9 cellular contexts compared by ENCODE assay signal in genomic region chr9:36276840-36277239, GRCh38. TPM values are rescaled to one million over a fixed set of nuclear protein-coding genes. Genes with fewer than 3 reads are reported as not detected.
DNase-seq lines count a peak whose midpoint lies in the region; ATAC-seq, FAIRE-seq and TF ChIP-seq lines count a peak whose summit lies in the region.
"Had no signal": no experiment of that assay in that cellular context is flagged by ENCODE, and none has a peak within 500 bp of the region (broad histone marks: within the 10 kb centered on the region; RNA-seq: fewer than 3 reads in every experiment).

No MANE protein-coding gene starts in this region.

- no peaks in the 10 kb centered on the region for H3K9me3 ChIP-seq in HUES6 (ENCODE audit: control insufficient read depth, insufficient read depth, low read depth, low read length)
- H3K9me3 ChIP-seq in HepG2 (ENCODE audit: low read length): no peaks in the 10 kb centered on the region
- no peaks in the 10 kb centered on the region for H3K9me3 ChIP-seq in CD8-positive, alpha-beta memory T cell (ENCODE audit: low read length)

- H3K4me3 ChIP-seq in HUES6 (ENCODE audit: low read depth, low read length) (no peak overlapping the region), HepG2 (replicated peaks in 1 of 3; ENCODE audit: insufficient read depth in 1 of 3, low read depth in 2 of 3, low read length in 3 of 3) (no peak overlapping the region)
- H3K4me3 ChIP-seq in CD8-positive, alpha-beta memory T cell (ENCODE audit: low read length): no peak overlapping the region

- intact Hi-C loops in HepG2 (cut with micrococcal nuclease; ENCODE audit: unreplicated experiment): no loop called here

- TF ChIP-seq RAD21 in HepG2 (CRISPR knock-in tag; IDR thresholded peaks at IDR 0.05): no peak

- H3K36me3 ChIP-seq in HUES6 (ENCODE audit: control insufficient read depth, insufficient read depth, low read length) (no peaks in the 10 kb centered on the region), HepG2 (replicated peaks in 1 of 2; ENCODE audit: control insufficient read depth in 1 of 2, insufficient read depth in 2 of 2, low read length in 2 of 2) (no peaks in the 10 kb centered on the region)
- H3K36me3 ChIP-seq in CD8-positive, alpha-beta memory T cell (ENCODE audit: insufficient read depth, low read length): no peaks in the 10 kb centered on the region

- H3K27ac ChIP-seq in HUES6 (ENCODE audit: low read depth, low read length): 0 out of 2 replicates have a peak overlapping the region, but pooled peaks have one; percentile 63
- H3K27ac ChIP-seq in HepG2 (ENCODE audit: extremely low read length, insufficient read depth, low read length): no peak overlapping the region
- no peak overlapping the region for H3K27ac ChIP-seq in CD8-positive, alpha-beta memory T cell (ENCODE audit: low read depth, low read length)

- H3K27me3 ChIP-seq in HUES6 (ENCODE audit: control insufficient read depth, insufficient read depth, low read length): no peaks in the 10 kb centered on the region
- H3K27me3 ChIP-seq in HepG2 (ENCODE audit: control insufficient read depth in 1 of 2, insufficient read depth in 2 of 2, low read length in 2 of 2): no peaks in the 10 kb centered on the region
- H3K27me3 ChIP-seq in CD8-positive, alpha-beta memory T cell (ENCODE audit: insufficient read depth, low read length, poor library complexity, severe bottlenecking): no peaks in the 10 kb centered on the region

- no peaks in the 10 kb centered on the region for H3K79me2 ChIP-seq in HepG2 (ENCODE audit: insufficient read depth, low read length)

- H3K36me3 Mint-ChIP-seq in chondrocyte (ENCODE audit: low read depth): no peaks in the 10 kb centered on the region
- H3K36me3 Mint-ChIP-seq in CD8-positive, alpha-beta memory T cell: peaks cover 0 to 5% (median 0%) of the 10 kb centered on the region in 3 donors

- H3K4me2 ChIP-seq in HepG2 (ENCODE audit: low read depth, low read length): no peak overlapping the region

- WGBS in HepG2 (ENCODE audit: low lambda C conversion rate): 61% methylated on average over 7 of the region's 7 CpGs

- H3K9ac ChIP-seq in HUES6 (ENCODE audit: low read length): no peak overlapping the region
- H3K9ac ChIP-seq in HepG2 (ENCODE audit: insufficient read depth, low read depth, low read length): no peak overlapping the region

- H3K4me1 ChIP-seq in HUES6 (ENCODE audit: control insufficient read depth, insufficient read depth, low read length) (no peaks in the 10 kb centered on the region), HepG2 (ENCODE audit: insufficient read depth, low read length) (0 out of 2 replicates have a peak, but pooled peaks cover 1% of the 10 kb centered on the region)
- no peaks in the 10 kb centered on the region for H3K4me1 ChIP-seq in CD8-positive, alpha-beta memory T cell (ENCODE audit: insufficient read depth, low read length)

- H3K9me3 Mint-ChIP-seq in chondrocyte (ENCODE audit: low read depth): no peaks in the 10 kb centered on the region
- H3K9me3 Mint-ChIP-seq in CD8-positive, alpha-beta memory T cell: no peaks in the 10 kb centered on the region

- in situ Hi-C loops in ACHN (cut with HindIII; ENCODE audit: low pct_ligation_motif_present, low pct_unique_long_range_greater_than_20kb, low sequenced_read_pairs): no loop called here
- in situ Hi-C loops in HepG2 (cut with HindIII; ENCODE audit: extremely low pct_ligation_motif_present, low pct_unique_long_range_greater_than_20kb): no loop called here

- TF ChIP-seq CTCF in chondrocyte (IDR thresholded peaks at IDR 0.05) (no peak), HepG2 (CRISPR knock-in tag; IDR thresholded peaks at IDR 0.05) (no peak)

- H3K27ac Mint-ChIP-seq in chondrocyte (ENCODE audit: unreplicated experiment): peak overlapping the region; percentile 94
- H3K27ac Mint-ChIP-seq in CD8-positive, alpha-beta memory T cell: no peak overlapping the region

- no peak for FAIRE-seq in HepG2 (lab: Jason Lieb, UNC)

- no peaks in the 10 kb centered on the region for H4K20me1 ChIP-seq in HepG2 (ENCODE audit: insufficient read depth, low read length)

- POLR2A ChIA-PET in HepG2 (lab: Yijun Ruan, JAX): no interaction called here
- POLR2A ChIA-PET in CD8-positive, alpha-beta memory T cell (lab: Charles Lee): no interaction called here

- no peaks in the 10 kb centered on the region for H3K27me3 Mint-ChIP-seq in chondrocyte (ENCODE audit: low read depth)
- no peaks in the 10 kb centered on the region for H3K27me3 Mint-ChIP-seq in CD8-positive, alpha-beta memory T cell

- no peak for TF ChIP-seq EP300 in HepG2 (IDR thresholded peaks at IDR 0.05; ENCODE audit: low read depth in 2 of 2, low read length in 2 of 2)
- TF ChIP-seq EP300 in HepG2 (CRISPR knock-in tag; IDR thresholded peaks at IDR 0.05; ENCODE audit: borderline replicate concordance): no peak

- no peak overlapping the region for H2AFZ ChIP-seq in HepG2 (ENCODE audit: low read length)

- H3K4me3 Mint-ChIP-seq in chondrocyte (ENCODE audit: unreplicated experiment): peak overlapping the region; percentile 73
- no peak overlapping the region for H3K4me3 Mint-ChIP-seq in CD8-positive, alpha-beta memory T cell

- H3K4me1 Mint-ChIP-seq in chondrocyte (ENCODE audit: low read depth): peaks cover 13% of the 10 kb centered on the region
- no peaks in the 10 kb centered on the region for H3K4me1 Mint-ChIP-seq in CD8-positive, alpha-beta memory T cell

- no TSS peak for BruUV-seq in HepG2 (replicated peaks; lab: Mats Ljungman, UMichigan)

- TF ChIP-seq POLR2A in HepG2 (IDR thresholded peaks at IDR 0.05; ENCODE audit: insufficient read depth in 1 of 2, low read depth in 2 of 2, low read length in 2 of 2): no peak

- CTCF ChIA-PET in HepG2 (lab: Yijun Ruan, JAX; ENCODE audit: low intra/inter-chr PET ratio, low total read pairs): no interaction called here
- CTCF ChIA-PET in CD8-positive, alpha-beta memory T cell (lab: Charles Lee): interaction anchor here (1.5 kb wide), 1 partner anchor 28 kb away, joined by 4 read pairs; no protein-coding TSS in a partner anchor

- peak; percentile 82 for DNase-seq in ACHN
- no peak for DNase-seq in chondrocyte (ENCODE audit: low spot score)
- peak; percentile 6 for DNase-seq in HepG2 (ENCODE audit: low spot score)
- no peak for DNase-seq in AML-193 (lab: John Stamatoyannopoulos, UW)
- no peak for DNase-seq in NCI-H510A treated with DMSO at 0.1 percent for 48 hours (lab: John Stamatoyannopoulos, UW)
- DNase-seq in CD8-positive, alpha-beta memory T cell: no peak
- no peak for DNase-seq in germinal center (ENCODE audit: low spot score)
- DNase-seq: central memory CD4-positive, alpha-beta T cell had no signal

- no peak for ATAC-seq in HepG2

RNA-seq across cellular contexts. Expression of gene GNE, which starts 18.6 kb away (rescaled TPM):
- total RNA-seq in chondrocyte (16.2 to 17.8 TPM (median 16.9 TPM) in 3 replicates), HepG2 (2016; rRNA removed; fragmentation: Illumina TruSeq; extraction: Trizol) (24.1 and 38.8 TPM in 2 replicates)
- 4.5 and 5.6 TPM in 2 replicates for total RNA-seq in HepG2 (2016; cell fraction: cytosol; rRNA removed; fragmentation: Illumina TruSeq; extraction: Trizol; ENCODE audit: low read depth)
- total RNA-seq in HepG2 (2016; cell fraction: insoluble cytoplasmic fraction; rRNA removed; fragmentation: Illumina TruSeq; extraction: Trizol): 25.0 and 37.4 TPM in 2 replicates
- total RNA-seq in HepG2 (2016; cell fraction: membrane; rRNA removed; fragmentation: Illumina TruSeq; extraction: Trizol): 7.5 and 7.7 TPM in 2 replicates
- total RNA-seq in HepG2 (2016; cell fraction: nucleus; rRNA removed; fragmentation: Illumina TruSeq; extraction: Trizol): 13.4 and 14.4 TPM in 2 replicates
- polyA plus RNA-seq in HepG2 (2011; rRNA removed): 15.9 and 16.1 TPM in 2 replicates
- polyA plus RNA-seq in HepG2 (2011; cell fraction: cytosol; rRNA removed): 15.4 and 20.4 TPM in 2 replicates
- 7.7 and 9.8 TPM in 2 replicates for polyA plus RNA-seq in HepG2 (2011; cell fraction: nucleus; rRNA removed)
- 13.6 and 14.9 TPM in 2 replicates for polyA plus RNA-seq in HepG2 (2012)
- polyA plus RNA-seq in HepG2 (2016; cell fraction: cytosol; fragmentation: Illumina TruSeq; extraction: Trizol; ENCODE audit: low read depth): 0.58 and 0.62 TPM in 2 replicates
- polyA plus RNA-seq in HepG2 (2016; cell fraction: insoluble cytoplasmic fraction; fragmentation: Illumina TruSeq; extraction: Trizol; ENCODE audit: low read depth): 27.2 and 28.0 TPM in 2 replicates
- polyA plus RNA-seq in HepG2 (2016; cell fraction: membrane; fragmentation: Illumina TruSeq; extraction: Trizol; ENCODE audit: low read depth): 2.4 and 2.7 TPM in 2 replicates
- 15.6 TPM in 2 replicates for polyA plus RNA-seq in HepG2 (2016; cell fraction: nucleus; fragmentation: Illumina TruSeq; extraction: Trizol; ENCODE audit: insufficient read depth, low read depth)
- 51.9 and 55.1 TPM in 2 replicates for polyA minus RNA-seq in HepG2 (2011; rRNA and poly(A)+ RNA removed; ENCODE audit: low replicate concordance)
- polyA minus RNA-seq in HepG2 (2011; cell fraction: cytosol; rRNA and poly(A)+ RNA removed): 24.8 and 24.9 TPM in 2 replicates
- polyA minus RNA-seq in HepG2 (2011; cell fraction: nucleus; rRNA and poly(A)+ RNA removed): 16.0 and 19.8 TPM in 2 replicates
- 10 to 100 TPM; 11.6 to 12.7 TPM for total RNA-seq in CD8-positive, alpha-beta memory T cell
- 5.8 TPM for polyA plus RNA-seq in CD8-positive, alpha-beta memory T cell

Comparison
In these comparisons a context has a peak if more than half of its experiments do, and no peak if none do; other contexts are left out.
1. DNase-seq: peak in ACHN (single experiment) and HepG2 (single experiment); none in chondrocyte (single experiment), AML-193 (0 of 2), NCI-H510A treated with DMSO at 0.1 percent for 48 hours (single experiment), CD8-positive, alpha-beta memory T cell (0 of 5) and germinal center (single experiment).